ENCODE assay signal across 1 cellular context in genomic region chr16:2388875-2389433, GRCh38.
A peak's percentile ranks its signal among the peaks of the same experiment; 100 is the strongest.
TF ChIP-seq lines count a peak whose summit lies in the region.

No MANE protein-coding gene starts in this region.

TF ChIP-seq in HepG2, 621 proteins besides CTCF, POLR2A, EP300 and RAD21 (continued from another document and continues in another):
- TF ChIP-seq CEBPZ (IDR thresholded peaks at IDR 0.05; ENCODE audit: low read length) (no peak), ARNT2 (CRISPR knock-in tag; IDR thresholded peaks at IDR 0.05; ENCODE audit: low read depth) (no peak), ZNF772 (CRISPR knock-in tag; IDR thresholded peaks at IDR 0.05) (peak; percentile 61; the same call in 1 of the 2 replicates), FOXC1 (CRISPR knock-in tag; IDR thresholded peaks at IDR 0.05; ENCODE audit: borderline replicate concordance) (no peak), HDAC2 (CRISPR knock-in tag; IDR thresholded peaks at IDR 0.05) (peak; percentile 48; the same call in 1 of the 2 replicates), JUNB (CRISPR knock-in tag; IDR thresholded peaks at IDR 0.05; ENCODE audit: borderline replicate concordance) (no peak), ZFP37 (CRISPR knock-in tag; IDR thresholded peaks at IDR 0.05; ENCODE audit: borderline replicate concordance) (no peak), E2F5 (CRISPR knock-in tag; conservative IDR thresholded peaks at IDR 0.05) (no peak), ZNF160 (CRISPR knock-in tag; IDR thresholded peaks at IDR 0.05) (no peak), POLR2G (IDR thresholded peaks at IDR 0.05; ENCODE audit: low read depth, low read length) (no peak), ZSCAN30 (CRISPR knock-in tag; IDR thresholded peaks at IDR 0.05) (no peak), ZNF570 (CRISPR knock-in tag; IDR thresholded peaks at IDR 0.05; ENCODE audit: borderline replicate concordance) (no peak), MIER2 (CRISPR knock-in tag; IDR thresholded peaks at IDR 0.05) (peak; percentile 66; the same call in 1 of the 2 replicates), PAXIP1 (CRISPR knock-in tag; conservative IDR thresholded peaks at IDR 0.05) (peak; percentile 80), YEATS2 (CRISPR knock-in tag; IDR thresholded peaks at IDR 0.05; ENCODE audit: borderline replicate concordance) (no peak), ZNF333 (CRISPR knock-in tag; IDR thresholded peaks at IDR 0.05; ENCODE audit: borderline replicate concordance) (no peak), ZNF18 (CRISPR knock-in tag; IDR thresholded peaks at IDR 0.05; ENCODE audit: insufficient replicate concordance) (no peak), ZNF562 (CRISPR knock-in tag; IDR thresholded peaks at IDR 0.05; ENCODE audit: borderline replicate concordance) (no peak), CCAR2 (optimal IDR thresholded peaks at IDR 0.05; ENCODE audit: low read depth, low read length) (no peak), RBM22 (optimal IDR thresholded peaks at IDR 0.05; ENCODE audit: low read length) (peak; percentile 73), ONECUT2 (CRISPR knock-in tag; IDR thresholded peaks at IDR 0.05) (no peak), SETDB1 (CRISPR knock-in tag; IDR thresholded peaks at IDR 0.05; ENCODE audit: borderline replicate concordance) (0 out of 2 replicates have a peak, but pooled peaks have one; percentile 35), ZNF678 (CRISPR knock-in tag; IDR thresholded peaks at IDR 0.05) (no peak), IRF9 (CRISPR knock-in tag; IDR thresholded peaks at IDR 0.05; ENCODE audit: borderline replicate concordance) (no peak), TRIM22 (IDR thresholded peaks at IDR 0.05) (no peak), GLMP (CRISPR knock-in tag; IDR thresholded peaks at IDR 0.05; ENCODE audit: borderline replicate concordance) (no peak), BRF2 (CRISPR knock-in tag; IDR thresholded peaks at IDR 0.05) (no peak), JUND (CRISPR knock-in tag; IDR thresholded peaks at IDR 0.05) (peak; percentile 39; the same call in 1 of the 2 replicates), NFKBIZ (CRISPR knock-in tag; IDR thresholded peaks at IDR 0.05) (no peak), ZNF44 (CRISPR knock-in tag; IDR thresholded peaks at IDR 0.05) (no peak), PTBP1 (IDR thresholded peaks at IDR 0.05; ENCODE audit: low read depth, low read length, poor library complexity, severe bottlenecking) (no peak), ZNF687 (CRISPR knock-in tag; IDR thresholded peaks at IDR 0.05) (peak; percentile 62), ZNF691 (CRISPR knock-in tag; IDR thresholded peaks at IDR 0.05; ENCODE audit: borderline replicate concordance, low read depth) (peak; percentile 91), MED1 (CRISPR knock-in tag; IDR thresholded peaks at IDR 0.05) (peak; percentile 44; the same call in 1 of the 2 replicates), MYNN (CRISPR knock-in tag; IDR thresholded peaks at IDR 0.05; ENCODE audit: low read depth) (no peak), TCF7L2 (IDR thresholded peaks at IDR 0.05; ENCODE audit: low read depth, low read length) (no peak), PHB2 (IDR thresholded peaks at IDR 0.05; ENCODE audit: partially characterized antibody) (no peak), SNAI1 (CRISPR knock-in tag; IDR thresholded peaks at IDR 0.05; ENCODE audit: borderline replicate concordance) (no peak), CCDC6 (CRISPR knock-in tag; IDR thresholded peaks at IDR 0.05) (no peak), ZNF652 (CRISPR knock-in tag; IDR thresholded peaks at IDR 0.05; ENCODE audit: borderline replicate concordance, low read depth) (no peak), ZNF792 (CRISPR knock-in tag; IDR thresholded peaks at IDR 0.05) (peak; percentile 63; the same call in 1 of the 2 replicates), IKZF5 (CRISPR knock-in tag; IDR thresholded peaks at IDR 0.05) (peak; percentile 57; the same call in 1 of the 2 replicates)
